ENCODE assay signal across 1 cellular context in the genomic region with DNA sequence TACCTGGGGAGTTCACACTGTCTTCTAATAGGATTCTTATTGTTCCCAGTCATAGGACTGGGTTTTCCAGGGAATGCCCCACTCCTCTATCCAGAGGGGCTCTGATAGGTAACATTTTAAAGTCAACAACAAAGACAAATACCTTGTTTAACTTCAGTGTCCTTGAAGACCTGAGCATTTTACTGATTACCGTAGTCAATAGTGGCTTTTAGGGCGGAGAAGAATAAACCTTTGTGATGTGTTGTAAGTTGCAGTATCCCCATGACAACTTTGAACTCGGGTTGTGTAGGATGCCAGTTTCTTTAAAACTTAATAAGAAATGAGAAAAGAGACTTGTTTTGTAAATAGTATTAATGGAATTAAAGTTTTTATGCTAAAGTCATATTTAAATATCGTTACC.
A peak's percentile ranks its signal among the peaks of the same experiment; 100 is the strongest.
TF ChIP-seq lines count a peak whose summit lies in the region.

No MANE protein-coding gene starts in this region.

TF ChIP-seq in HepG2, 621 proteins besides CTCF, POLR2A, EP300 and RAD21 (continued from another document and continues in another):
- TF ChIP-seq, protein P1, sequence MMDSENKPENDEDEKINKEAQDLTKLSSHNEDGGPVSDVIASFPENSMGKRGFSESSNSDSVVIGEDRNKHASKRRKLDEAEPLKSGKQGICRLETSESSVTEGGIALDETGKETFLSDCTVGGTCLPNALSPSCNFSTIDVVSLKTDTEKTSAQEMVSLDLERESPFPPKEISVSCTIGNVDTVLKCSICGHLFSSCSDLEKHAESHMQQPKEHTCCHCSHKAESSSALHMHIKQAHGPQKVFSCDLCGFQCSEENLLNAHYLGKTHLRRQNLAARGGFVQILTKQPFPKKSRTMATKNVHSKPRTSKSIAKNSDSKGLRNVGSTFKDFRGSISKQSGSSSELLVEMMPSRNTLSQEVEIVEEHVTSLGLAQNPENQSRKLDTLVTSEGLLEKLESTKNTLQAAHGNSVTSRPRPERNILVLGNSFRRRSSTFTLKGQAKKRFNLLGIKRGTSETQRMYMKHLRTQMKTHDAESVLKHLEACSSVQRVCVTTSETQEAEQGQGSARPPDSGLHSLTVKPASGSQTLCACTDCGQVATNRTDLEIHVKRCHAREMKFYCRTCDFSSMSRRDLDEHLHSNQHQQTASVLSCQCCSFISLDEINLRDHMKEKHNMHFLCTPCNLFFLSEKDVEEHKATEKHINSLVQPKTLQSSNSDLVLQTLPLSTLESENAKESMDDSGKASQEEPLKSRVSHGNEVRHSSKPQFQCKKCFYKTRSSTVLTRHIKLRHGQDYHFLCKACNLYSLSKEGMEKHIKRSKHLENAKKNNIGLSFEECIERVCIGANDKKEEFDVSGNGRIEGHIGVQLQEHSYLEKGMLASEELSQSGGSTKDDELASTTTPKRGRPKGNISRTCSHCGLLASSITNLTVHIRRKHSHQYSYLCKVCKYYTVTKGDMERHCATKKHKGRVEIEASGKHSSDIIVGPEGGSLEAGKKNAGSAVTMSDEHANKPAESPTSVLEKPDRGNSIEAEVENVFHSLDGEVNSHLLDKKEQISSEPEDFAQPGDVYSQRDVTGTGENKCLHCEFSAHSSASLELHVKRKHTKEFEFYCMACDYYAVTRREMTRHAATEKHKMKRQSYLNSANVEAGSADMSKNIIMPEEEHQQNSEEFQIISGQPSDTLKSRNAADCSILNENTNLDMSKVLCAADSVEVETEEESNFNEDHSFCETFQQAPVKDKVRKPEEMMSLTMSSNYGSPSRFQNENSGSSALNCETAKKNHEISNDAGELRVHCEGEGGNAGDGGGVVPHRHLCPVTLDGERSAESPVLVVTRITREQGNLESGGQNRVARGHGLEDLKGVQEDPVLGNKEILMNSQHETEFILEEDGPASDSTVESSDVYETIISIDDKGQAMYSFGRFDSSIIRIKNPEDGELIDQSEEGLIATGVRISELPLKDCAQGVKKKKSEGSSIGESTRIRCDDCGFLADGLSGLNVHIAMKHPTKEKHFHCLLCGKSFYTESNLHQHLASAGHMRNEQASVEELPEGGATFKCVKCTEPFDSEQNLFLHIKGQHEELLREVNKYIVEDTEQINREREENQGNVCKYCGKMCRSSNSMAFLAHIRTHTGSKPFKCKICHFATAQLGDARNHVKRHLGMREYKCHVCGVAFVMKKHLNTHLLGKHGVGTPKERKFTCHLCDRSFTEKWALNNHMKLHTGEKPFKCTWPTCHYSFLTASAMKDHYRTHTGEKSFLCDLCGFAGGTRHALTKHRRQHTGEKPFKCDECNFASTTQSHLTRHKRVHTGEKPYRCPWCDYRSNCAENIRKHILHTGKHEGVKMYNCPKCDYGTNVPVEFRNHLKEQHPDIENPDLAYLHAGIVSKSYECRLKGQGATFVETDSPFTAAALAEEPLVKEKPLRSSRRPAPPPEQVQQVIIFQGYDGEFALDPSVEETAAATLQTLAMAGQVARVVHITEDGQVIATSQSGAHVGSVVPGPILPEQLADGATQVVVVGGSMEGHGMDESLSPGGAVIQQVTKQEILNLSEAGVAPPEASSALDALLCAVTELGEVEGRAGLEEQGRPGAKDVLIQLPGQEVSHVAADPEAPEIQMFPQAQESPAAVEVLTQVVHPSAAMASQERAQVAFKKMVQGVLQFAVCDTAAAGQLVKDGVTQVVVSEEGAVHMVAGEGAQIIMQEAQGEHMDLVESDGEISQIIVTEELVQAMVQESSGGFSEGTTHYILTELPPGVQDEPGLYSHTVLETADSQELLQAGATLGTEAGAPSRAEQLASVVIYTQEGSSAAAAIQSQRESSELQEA (CRISPR knock-in tag; IDR thresholded peaks at IDR 0.05; ENCODE audit: not compliant biosample characterization), result no peak
- peak; percentile 38; the same call in 1 of the 2 replicates for TF ChIP-seq ELF3 (CRISPR knock-in tag; IDR thresholded peaks at IDR 0.05)
- TF ChIP-seq, protein P2, sequence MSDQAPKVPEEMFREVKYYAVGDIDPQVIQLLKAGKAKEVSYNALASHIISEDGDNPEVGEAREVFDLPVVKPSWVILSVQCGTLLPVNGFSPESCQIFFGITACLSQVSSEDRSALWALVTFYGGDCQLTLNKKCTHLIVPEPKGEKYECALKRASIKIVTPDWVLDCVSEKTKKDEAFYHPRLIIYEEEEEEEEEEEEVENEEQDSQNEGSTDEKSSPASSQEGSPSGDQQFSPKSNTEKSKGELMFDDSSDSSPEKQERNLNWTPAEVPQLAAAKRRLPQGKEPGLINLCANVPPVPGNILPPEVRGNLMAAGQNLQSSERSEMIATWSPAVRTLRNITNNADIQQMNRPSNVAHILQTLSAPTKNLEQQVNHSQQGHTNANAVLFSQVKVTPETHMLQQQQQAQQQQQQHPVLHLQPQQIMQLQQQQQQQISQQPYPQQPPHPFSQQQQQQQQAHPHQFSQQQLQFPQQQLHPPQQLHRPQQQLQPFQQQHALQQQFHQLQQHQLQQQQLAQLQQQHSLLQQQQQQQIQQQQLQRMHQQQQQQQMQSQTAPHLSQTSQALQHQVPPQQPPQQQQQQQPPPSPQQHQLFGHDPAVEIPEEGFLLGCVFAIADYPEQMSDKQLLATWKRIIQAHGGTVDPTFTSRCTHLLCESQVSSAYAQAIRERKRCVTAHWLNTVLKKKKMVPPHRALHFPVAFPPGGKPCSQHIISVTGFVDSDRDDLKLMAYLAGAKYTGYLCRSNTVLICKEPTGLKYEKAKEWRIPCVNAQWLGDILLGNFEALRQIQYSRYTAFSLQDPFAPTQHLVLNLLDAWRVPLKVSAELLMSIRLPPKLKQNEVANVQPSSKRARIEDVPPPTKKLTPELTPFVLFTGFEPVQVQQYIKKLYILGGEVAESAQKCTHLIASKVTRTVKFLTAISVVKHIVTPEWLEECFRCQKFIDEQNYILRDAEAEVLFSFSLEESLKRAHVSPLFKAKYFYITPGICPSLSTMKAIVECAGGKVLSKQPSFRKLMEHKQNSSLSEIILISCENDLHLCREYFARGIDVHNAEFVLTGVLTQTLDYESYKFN (CRISPR knock-in tag; conservative IDR thresholded peaks at IDR 0.05), result peak; percentile 82
- TF ChIP-seq, protein P3, sequence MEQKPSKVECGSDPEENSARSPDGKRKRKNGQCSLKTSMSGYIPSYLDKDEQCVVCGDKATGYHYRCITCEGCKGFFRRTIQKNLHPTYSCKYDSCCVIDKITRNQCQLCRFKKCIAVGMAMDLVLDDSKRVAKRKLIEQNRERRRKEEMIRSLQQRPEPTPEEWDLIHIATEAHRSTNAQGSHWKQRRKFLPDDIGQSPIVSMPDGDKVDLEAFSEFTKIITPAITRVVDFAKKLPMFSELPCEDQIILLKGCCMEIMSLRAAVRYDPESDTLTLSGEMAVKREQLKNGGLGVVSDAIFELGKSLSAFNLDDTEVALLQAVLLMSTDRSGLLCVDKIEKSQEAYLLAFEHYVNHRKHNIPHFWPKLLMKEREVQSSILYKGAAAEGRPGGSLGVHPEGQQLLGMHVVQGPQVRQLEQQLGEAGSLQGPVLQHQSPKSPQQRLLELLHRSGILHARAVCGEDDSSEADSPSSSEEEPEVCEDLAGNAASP (CRISPR knock-in tag; IDR thresholded peaks at IDR 0.05; ENCODE audit: borderline replicate concordance), result peak; percentile 86; the same call in 1 of the 2 replicates
- TF ChIP-seq REPIN1 (CRISPR knock-in tag; IDR thresholded peaks at IDR 0.05; ENCODE audit: borderline replicate concordance, low read depth), result peak; percentile 56; the same call in 1 of the 2 replicates
- TF ChIP-seq, protein P4, sequence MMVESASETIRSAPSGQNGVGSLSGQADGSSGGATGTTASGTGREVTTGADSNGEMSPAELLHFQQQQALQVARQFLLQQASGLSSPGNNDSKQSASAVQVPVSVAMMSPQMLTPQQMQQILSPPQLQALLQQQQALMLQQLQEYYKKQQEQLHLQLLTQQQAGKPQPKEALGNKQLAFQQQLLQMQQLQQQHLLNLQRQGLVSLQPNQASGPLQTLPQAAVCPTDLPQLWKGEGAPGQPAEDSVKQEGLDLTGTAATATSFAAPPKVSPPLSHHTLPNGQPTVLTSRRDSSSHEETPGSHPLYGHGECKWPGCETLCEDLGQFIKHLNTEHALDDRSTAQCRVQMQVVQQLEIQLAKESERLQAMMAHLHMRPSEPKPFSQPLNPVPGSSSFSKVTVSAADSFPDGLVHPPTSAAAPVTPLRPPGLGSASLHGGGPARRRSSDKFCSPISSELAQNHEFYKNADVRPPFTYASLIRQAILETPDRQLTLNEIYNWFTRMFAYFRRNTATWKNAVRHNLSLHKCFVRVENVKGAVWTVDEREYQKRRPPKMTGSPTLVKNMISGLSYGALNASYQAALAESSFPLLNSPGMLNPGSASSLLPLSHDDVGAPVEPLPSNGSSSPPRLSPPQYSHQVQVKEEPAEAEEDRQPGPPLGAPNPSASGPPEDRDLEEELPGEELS (CRISPR knock-in tag; IDR thresholded peaks at IDR 0.05), result peak; percentile 88
- TF ChIP-seq, protein P5, sequence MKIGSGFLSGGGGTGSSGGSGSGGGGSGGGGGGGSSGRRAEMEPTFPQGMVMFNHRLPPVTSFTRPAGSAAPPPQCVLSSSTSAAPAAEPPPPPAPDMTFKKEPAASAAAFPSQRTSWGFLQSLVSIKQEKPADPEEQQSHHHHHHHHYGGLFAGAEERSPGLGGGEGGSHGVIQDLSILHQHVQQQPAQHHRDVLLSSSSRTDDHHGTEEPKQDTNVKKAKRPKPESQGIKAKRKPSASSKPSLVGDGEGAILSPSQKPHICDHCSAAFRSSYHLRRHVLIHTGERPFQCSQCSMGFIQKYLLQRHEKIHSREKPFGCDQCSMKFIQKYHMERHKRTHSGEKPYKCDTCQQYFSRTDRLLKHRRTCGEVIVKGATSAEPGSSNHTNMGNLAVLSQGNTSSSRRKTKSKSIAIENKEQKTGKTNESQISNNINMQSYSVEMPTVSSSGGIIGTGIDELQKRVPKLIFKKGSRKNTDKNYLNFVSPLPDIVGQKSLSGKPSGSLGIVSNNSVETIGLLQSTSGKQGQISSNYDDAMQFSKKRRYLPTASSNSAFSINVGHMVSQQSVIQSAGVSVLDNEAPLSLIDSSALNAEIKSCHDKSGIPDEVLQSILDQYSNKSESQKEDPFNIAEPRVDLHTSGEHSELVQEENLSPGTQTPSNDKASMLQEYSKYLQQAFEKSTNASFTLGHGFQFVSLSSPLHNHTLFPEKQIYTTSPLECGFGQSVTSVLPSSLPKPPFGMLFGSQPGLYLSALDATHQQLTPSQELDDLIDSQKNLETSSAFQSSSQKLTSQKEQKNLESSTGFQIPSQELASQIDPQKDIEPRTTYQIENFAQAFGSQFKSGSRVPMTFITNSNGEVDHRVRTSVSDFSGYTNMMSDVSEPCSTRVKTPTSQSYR (CRISPR knock-in tag; IDR thresholded peaks at IDR 0.05; ENCODE audit: borderline replicate concordance), result no peak
- peak; percentile 64 for TF ChIP-seq HNF4A (CRISPR knock-in tag; IDR thresholded peaks at IDR 0.05)
- TF ChIP-seq, protein P6, sequence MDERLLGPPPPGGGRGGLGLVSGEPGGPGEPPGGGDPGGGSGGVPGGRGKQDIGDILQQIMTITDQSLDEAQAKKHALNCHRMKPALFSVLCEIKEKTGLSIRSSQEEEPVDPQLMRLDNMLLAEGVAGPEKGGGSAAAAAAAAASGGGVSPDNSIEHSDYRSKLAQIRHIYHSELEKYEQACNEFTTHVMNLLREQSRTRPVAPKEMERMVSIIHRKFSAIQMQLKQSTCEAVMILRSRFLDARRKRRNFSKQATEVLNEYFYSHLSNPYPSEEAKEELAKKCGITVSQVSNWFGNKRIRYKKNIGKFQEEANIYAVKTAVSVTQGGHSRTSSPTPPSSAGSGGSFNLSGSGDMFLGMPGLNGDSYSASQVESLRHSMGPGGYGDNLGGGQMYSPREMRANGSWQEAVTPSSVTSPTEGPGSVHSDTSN (CRISPR knock-in tag; IDR thresholded peaks at IDR 0.05), result no peak
- peak; percentile 42; the same call in 1 of the 2 replicates for TF ChIP-seq GFI1 (CRISPR knock-in tag; IDR thresholded peaks at IDR 0.05; ENCODE audit: borderline replicate concordance)
- TF ChIP-seq CREB1 (IDR thresholded peaks at IDR 0.05), result no peak
- TF ChIP-seq CREB1 (CRISPR knock-in tag; IDR thresholded peaks at IDR 0.05), result peak; percentile 44; the same call in 1 of the 2 replicates
- no peak for TF ChIP-seq ZBTB8A (CRISPR knock-in tag; IDR thresholded peaks at IDR 0.05; ENCODE audit: borderline replicate concordance, low read depth)
- TF ChIP-seq, protein P7, sequence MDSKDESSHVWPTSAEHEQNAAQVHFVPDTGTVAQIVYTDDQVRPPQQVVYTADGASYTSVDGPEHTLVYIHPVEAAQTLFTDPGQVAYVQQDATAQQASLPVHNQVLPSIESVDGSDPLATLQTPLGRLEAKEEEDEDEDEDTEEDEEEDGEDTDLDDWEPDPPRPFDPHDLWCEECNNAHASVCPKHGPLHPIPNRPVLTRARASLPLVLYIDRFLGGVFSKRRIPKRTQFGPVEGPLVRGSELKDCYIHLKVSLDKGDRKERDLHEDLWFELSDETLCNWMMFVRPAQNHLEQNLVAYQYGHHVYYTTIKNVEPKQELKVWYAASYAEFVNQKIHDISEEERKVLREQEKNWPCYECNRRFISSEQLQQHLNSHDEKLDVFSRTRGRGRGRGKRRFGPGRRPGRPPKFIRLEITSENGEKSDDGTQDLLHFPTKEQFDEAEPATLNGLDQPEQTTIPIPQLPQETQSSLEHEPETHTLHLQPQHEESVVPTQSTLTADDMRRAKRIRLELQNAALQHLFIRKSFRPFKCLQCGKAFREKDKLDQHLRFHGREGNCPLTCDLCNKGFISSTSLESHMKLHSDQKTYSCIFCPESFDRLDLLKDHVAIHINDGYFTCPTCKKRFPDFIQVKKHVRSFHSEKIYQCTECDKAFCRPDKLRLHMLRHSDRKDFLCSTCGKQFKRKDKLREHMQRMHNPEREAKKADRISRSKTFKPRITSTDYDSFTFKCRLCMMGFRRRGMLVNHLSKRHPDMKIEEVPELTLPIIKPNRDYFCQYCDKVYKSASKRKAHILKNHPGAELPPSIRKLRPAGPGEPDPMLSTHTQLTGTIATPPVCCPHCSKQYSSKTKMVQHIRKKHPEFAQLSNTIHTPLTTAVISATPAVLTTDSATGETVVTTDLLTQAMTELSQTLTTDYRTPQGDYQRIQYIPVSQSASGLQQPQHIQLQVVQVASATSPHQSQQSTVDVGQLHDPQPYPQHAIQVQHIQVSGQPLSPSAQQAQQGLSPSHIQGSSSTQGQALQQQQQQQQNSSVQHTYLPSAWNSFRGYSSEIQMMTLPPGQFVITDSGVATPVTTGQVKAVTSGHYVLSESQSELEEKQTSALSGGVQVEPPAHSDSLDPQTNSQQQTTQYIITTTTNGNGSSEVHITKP (CRISPR knock-in tag; IDR thresholded peaks at IDR 0.05; ENCODE audit: low read depth), result peak; percentile 33; the same call in 1 of the 2 replicates
- TF ChIP-seq, protein P8, sequence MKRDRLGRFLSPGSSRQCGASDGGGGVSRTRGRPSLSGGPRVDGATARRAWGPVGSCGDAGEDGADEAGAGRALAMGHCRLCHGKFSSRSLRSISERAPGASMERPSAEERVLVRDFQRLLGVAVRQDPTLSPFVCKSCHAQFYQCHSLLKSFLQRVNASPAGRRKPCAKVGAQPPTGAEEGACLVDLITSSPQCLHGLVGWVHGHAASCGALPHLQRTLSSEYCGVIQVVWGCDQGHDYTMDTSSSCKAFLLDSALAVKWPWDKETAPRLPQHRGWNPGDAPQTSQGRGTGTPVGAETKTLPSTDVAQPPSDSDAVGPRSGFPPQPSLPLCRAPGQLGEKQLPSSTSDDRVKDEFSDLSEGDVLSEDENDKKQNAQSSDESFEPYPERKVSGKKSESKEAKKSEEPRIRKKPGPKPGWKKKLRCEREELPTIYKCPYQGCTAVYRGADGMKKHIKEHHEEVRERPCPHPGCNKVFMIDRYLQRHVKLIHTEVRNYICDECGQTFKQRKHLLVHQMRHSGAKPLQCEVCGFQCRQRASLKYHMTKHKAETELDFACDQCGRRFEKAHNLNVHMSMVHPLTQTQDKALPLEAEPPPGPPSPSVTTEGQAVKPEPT (CRISPR knock-in tag; IDR thresholded peaks at IDR 0.05; ENCODE audit: low read depth), result no peak
- TF ChIP-seq ONECUT2 (CRISPR knock-in tag; IDR thresholded peaks at IDR 0.05), result peak; percentile 65
- TF ChIP-seq, protein P9, sequence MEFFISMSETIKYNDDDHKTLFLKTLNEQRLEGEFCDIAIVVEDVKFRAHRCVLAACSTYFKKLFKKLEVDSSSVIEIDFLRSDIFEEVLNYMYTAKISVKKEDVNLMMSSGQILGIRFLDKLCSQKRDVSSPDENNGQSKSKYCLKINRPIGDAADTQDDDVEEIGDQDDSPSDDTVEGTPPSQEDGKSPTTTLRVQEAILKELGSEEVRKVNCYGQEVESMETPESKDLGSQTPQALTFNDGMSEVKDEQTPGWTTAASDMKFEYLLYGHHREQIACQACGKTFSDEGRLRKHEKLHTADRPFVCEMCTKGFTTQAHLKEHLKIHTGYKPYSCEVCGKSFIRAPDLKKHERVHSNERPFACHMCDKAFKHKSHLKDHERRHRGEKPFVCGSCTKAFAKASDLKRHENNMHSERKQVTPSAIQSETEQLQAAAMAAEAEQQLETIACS (CRISPR knock-in tag; IDR thresholded peaks at IDR 0.05), result no peak
- TF ChIP-seq ZNF12 (CRISPR knock-in tag; IDR thresholded peaks at IDR 0.05), result peak; percentile 25; the same call in 1 of the 2 replicates
